ENCODE assay signal across 20 cellular contexts in the genomic region with DNA sequence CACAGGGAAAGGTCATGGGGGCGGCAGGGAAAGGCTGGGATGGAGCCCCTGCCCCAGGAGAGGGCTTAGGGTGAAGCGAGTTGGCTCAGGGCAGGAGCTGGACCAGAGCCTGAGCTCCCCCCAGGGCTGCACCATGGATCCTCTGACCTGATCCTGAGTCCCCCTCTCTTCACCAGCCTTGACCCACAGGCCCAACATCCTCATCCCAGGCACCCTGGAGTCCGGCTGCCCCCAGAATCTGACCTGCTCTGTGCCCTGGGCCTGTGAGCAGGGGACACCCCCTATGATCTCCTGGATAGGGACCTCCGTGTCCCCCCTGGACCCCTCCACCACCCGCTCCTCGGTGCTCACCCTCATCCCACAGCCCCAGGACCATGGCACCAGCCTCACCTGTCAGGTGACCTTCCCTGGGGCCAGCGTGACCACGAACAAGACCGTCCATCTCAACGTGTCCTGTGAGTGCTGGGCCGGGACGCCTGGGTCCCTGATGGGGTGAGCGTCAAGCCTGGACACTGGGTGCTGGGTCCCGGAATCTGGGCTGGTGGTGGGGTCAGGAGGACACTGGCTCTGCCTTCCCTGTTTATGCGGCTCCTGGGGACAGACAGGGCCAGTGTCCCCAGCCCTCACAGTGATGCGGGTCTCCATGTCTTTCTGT. TPM values are rescaled to one million over a fixed set of nuclear protein-coding genes. Genes with fewer than 3 reads are reported as not detected.
A peak's percentile ranks its signal among the peaks of the same experiment; 100 is the strongest.
DNase-seq lines count a peak whose midpoint lies in the region; ATAC-seq and TF ChIP-seq lines count a peak whose summit lies in the region.
"Had no signal": no experiment of that assay in that cellular context is flagged by ENCODE, and none has a peak within 500 bp of the region (broad histone marks: within the 10 kb centered on the region; RNA-seq: fewer than 3 reads in every experiment).

No MANE protein-coding gene starts in this region.

- H3K4me1 Mint-ChIP-seq in activated naive CD4-positive, alpha-beta T cell treated with anti-CD3 and anti-CD28 coated beads for 36 hours (ENCODE audit: low read depth), result peaks cover 84% of the 10 kb centered on the region
- peaks cover 82% of the 10 kb centered on the region for H3K4me1 Mint-ChIP-seq in activated naive CD8-positive, alpha-beta T cell treated with anti-CD3 and anti-CD28 coated beads, Interleukin-2, amount 50 U/mL, for 24 hours
- peaks cover 27% of the 10 kb centered on the region for H3K4me1 Mint-ChIP-seq in mesothelial cell of epicardium

- no peaks in the 10 kb centered on the region for H3K9me3 Mint-ChIP-seq in activated naive CD4-positive, alpha-beta T cell treated with anti-CD3 and anti-CD28 coated beads for 36 hours
- H3K9me3 Mint-ChIP-seq in activated naive CD8-positive, alpha-beta T cell treated with anti-CD3 and anti-CD28 coated beads, Interleukin-2, amount 50 U/mL, for 24 hours, result no peaks in the 10 kb centered on the region
- H3K9me3 Mint-ChIP-seq in mesothelial cell of epicardium, result no peaks in the 10 kb centered on the region

- no peak overlapping the region for H3K4me3 Mint-ChIP-seq in activated naive CD4-positive, alpha-beta T cell treated with anti-CD3 and anti-CD28 coated beads for 36 hours
- peak overlapping the region; percentile 8 for H3K4me3 Mint-ChIP-seq in activated naive CD8-positive, alpha-beta T cell treated with anti-CD3 and anti-CD28 coated beads, Interleukin-2, amount 50 U/mL, for 24 hours
- H3K4me3 Mint-ChIP-seq in mesothelial cell of epicardium, result no peak overlapping the region

- CTCF ChIA-PET in activated naive CD4-positive, alpha-beta T cell treated with anti-CD3 and anti-CD28 coated beads for 36 hours (lab: Charles Lee), result interaction anchor here (1.5 kb wide), 1 partner anchor 31 kb away, joined by 3 read pairs; no protein-coding TSS in a partner anchor

- no peak overlapping the region for H3K27ac ChIP-seq in subcutaneous abdominal adipose tissue (ENCODE audit: low read depth, low read length)

- H3K9ac ChIP-seq in subcutaneous abdominal adipose tissue (ENCODE audit: low read length in 5 of 5), result peak overlapping the region in 1 of 5 donors; percentile 43

- peaks cover 2% of the 10 kb centered on the region for H3K36me3 Mint-ChIP-seq in activated naive CD4-positive, alpha-beta T cell treated with anti-CD3 and anti-CD28 coated beads for 36 hours (ENCODE audit: low read depth)
- no peaks in the 10 kb centered on the region for H3K36me3 Mint-ChIP-seq in activated naive CD8-positive, alpha-beta T cell treated with anti-CD3 and anti-CD28 coated beads, Interleukin-2, amount 50 U/mL, for 24 hours (ENCODE audit: low read depth)
- no peaks in the 10 kb centered on the region for H3K36me3 Mint-ChIP-seq in mesothelial cell of epicardium

- no peaks in the 10 kb centered on the region for H3K27me3 Mint-ChIP-seq in activated naive CD4-positive, alpha-beta T cell treated with anti-CD3 and anti-CD28 coated beads for 36 hours (ENCODE audit: low read depth)
- peaks cover under 1% of the 10 kb centered on the region for H3K27me3 Mint-ChIP-seq in activated naive CD8-positive, alpha-beta T cell treated with anti-CD3 and anti-CD28 coated beads, Interleukin-2, amount 50 U/mL, for 24 hours
- peaks cover 21% of the 10 kb centered on the region for H3K27me3 Mint-ChIP-seq in mesothelial cell of epicardium (ENCODE audit: low read depth)

- H3K4me3 ChIP-seq in mononuclear cell (ENCODE audit: low read length) (peak overlapping the region; percentile 53), subcutaneous abdominal adipose tissue (ENCODE audit: low read depth in 1 of 5, low read length in 5 of 5) (peak overlapping the region in 4 of 5 donors; percentile 4 to 19 (median 14))

- ATAC-seq in activated naive CD8-positive, alpha-beta T cell treated with anti-CD3 and anti-CD28 coated beads, Interleukin-2, amount 50 U/mL, for 24 hours, result no peak
- no peak for ATAC-seq in GM18858 (IDR thresholded peaks at IDR 0.05; ENCODE audit: unreplicated experiment)
- ATAC-seq: HCT116 had no signal

- TF ChIP-seq CTCF in mesothelial cell of epicardium (IDR thresholded peaks at IDR 0.05; ENCODE audit: unreplicated experiment), result no peak

- H3K4me1 ChIP-seq in mononuclear cell (ENCODE audit: insufficient read depth, low read length) (peaks cover 91% of the 10 kb centered on the region), subcutaneous abdominal adipose tissue (ENCODE audit: control insufficient read depth in 5 of 5, insufficient read depth in 5 of 5, low read length in 5 of 5) (peaks cover 0 to 72% (median 29%) of the 10 kb centered on the region in 5 donors)

- H3K27ac Mint-ChIP-seq in activated naive CD4-positive, alpha-beta T cell treated with anti-CD3 and anti-CD28 coated beads for 36 hours, result peak overlapping the region; percentile 86
- H3K27ac Mint-ChIP-seq in activated naive CD8-positive, alpha-beta T cell treated with anti-CD3 and anti-CD28 coated beads, Interleukin-2, amount 50 U/mL, for 24 hours, result peak overlapping the region; percentile 78
- H3K27ac Mint-ChIP-seq in mesothelial cell of epicardium, result no peak overlapping the region

- H3K9me3 ChIP-seq in mononuclear cell (ENCODE audit: low read depth, low read length) (no peaks in the 10 kb centered on the region), subcutaneous abdominal adipose tissue (ENCODE audit: control insufficient read depth in 5 of 5, low read length in 5 of 5) (no peaks in the 10 kb centered on the region)

- no peaks in the 10 kb centered on the region for H3K27me3 ChIP-seq in mononuclear cell (ENCODE audit: insufficient read depth, low read length)
- H3K27me3 ChIP-seq in subcutaneous abdominal adipose tissue (ENCODE audit: control insufficient read depth in 5 of 5, insufficient read depth in 4 of 5, low read length in 5 of 5), result peaks cover 0 to 12% (median 6%) of the 10 kb centered on the region in 5 donors

- intact Hi-C loops in activated naive CD4-positive, alpha-beta T cell treated with anti-CD3 and anti-CD28 coated beads for 36 hours (cut with micrococcal nuclease), result no loop called here

- no peaks in the 10 kb centered on the region for H3K36me3 ChIP-seq in subcutaneous abdominal adipose tissue (ENCODE audit: control insufficient read depth in 5 of 5, insufficient read depth in 5 of 5, low read length in 5 of 5)

- DNase-seq in activated naive CD4-positive, alpha-beta T cell treated with anti-CD3 and anti-CD28 coated beads for 36 hours, result no peak
- no peak for DNase-seq in activated naive CD4-positive, alpha-beta T cell treated with anti-CD3 and anti-CD28 coated beads, Interleukin-2, amount 50 U/mL, for 16 hours
- DNase-seq in activated naive CD8-positive, alpha-beta T cell treated with anti-CD3 and anti-CD28 coated beads, Interleukin-2, amount 50 U/mL, for 24 hours, result no peak
- DNase-seq in NCI-H510A treated with DMSO at 0.1 percent for 48 hours (lab: John Stamatoyannopoulos, UW) (no peak), mesothelial cell of epicardium (ENCODE audit: low spot score in 2 of 2, unreplicated experiment in 2 of 2) (no peak)
- DNase-seq: ACHN; activated T-cell treated with anti-CD3 and anti-CD28 coated beads, Interleukin-2, amount 50 U/mL, for 1 hour; Calu3; effector CD8-positive, alpha-beta T cell; GF-D8; mesendoderm; NCI-H1048; NCI-H2171; NK-92 treated with Interleukin-12 subunit alpha and Interleukin-12 subunit beta, amount 100 ng/mL, for 24 hours; trophoblast cell had no signal

RNA-seq across cellular contexts. Expression of a gene that starts 0.8 kb away (rescaled TPM):
- total RNA-seq in activated naive CD4-positive, alpha-beta T cell treated with anti-CD3 and anti-CD28 coated beads for 36 hours, result 1 to 10 TPM; 1.7 to 1.9 TPM
- total RNA-seq in mononuclear cell, result 9.4 TPM
- total RNA-seq in mesothelial cell of epicardium, result not detected in 3 replicates
- total RNA-seq: Calu3 had no signal

RNA-seq across cellular contexts. Expression of a gene that starts 16.6 kb away (rescaled TPM):
- not detected for total RNA-seq in activated naive CD4-positive, alpha-beta T cell treated with anti-CD3 and anti-CD28 coated beads for 36 hours
- total RNA-seq in mononuclear cell (6.0 TPM), mesothelial cell of epicardium (not detected in 3 replicates)
- total RNA-seq: Calu3; T-helper 1 cell treated with Interleukin-12 subunit alpha and Interleukin-12 subunit beta and Interleukin-4 antibody, amounts not matched to agents 30 ng/mL and 1 ng/mL, for 36 hours had no signal

RNA-seq across cellular contexts. Expression of a gene that starts 17.3 kb away (rescaled TPM):
- total RNA-seq in activated naive CD4-positive, alpha-beta T cell treated with anti-CD3 and anti-CD28 coated beads for 36 hours, result 1 to 10 TPM; 9.2 to 9.9 TPM
- total RNA-seq in mononuclear cell, result 1.9 TPM
- total RNA-seq in mesothelial cell of epicardium, result 7.5 to 7.9 TPM (median 7.7 TPM) in 3 replicates

RNA-seq across cellular contexts. Expression of a gene that starts 42.9 kb away (rescaled TPM):
- under 1 TPM; 0.69 to 0.79 TPM for total RNA-seq in activated naive CD4-positive, alpha-beta T cell treated with anti-CD3 and anti-CD28 coated beads for 36 hours
- total RNA-seq in mononuclear cell (0.10 TPM), mesothelial cell of epicardium (0.45 to 0.99 TPM (median 0.47 TPM) in 3 replicates)
